In genomic region chr17:82518826-82519810, GRCh38 we compare ENCODE assay signal across 1 cellular context.
TF ChIP-seq lines count a peak whose summit lies in the region.

Gene FOXK2 (plus strand): TSS chr17:82519732. CDS start chr17:82519889, 157 bp downstream.

TF ChIP-seq in K562, 482 proteins besides CTCF, POLR2A, EP300 and RAD21 (continued from another document and continues in another):
- peak; percentile 91 for TF ChIP-seq CREM (IDR thresholded peaks at IDR 0.05; ENCODE audit: low read depth)
- no peak for TF ChIP-seq SIX5 (IDR thresholded peaks at IDR 0.05; ENCODE audit: borderline replicate concordance in 1 of 2, insufficient read depth in 1 of 2, low read depth in 1 of 2, low read length in 2 of 2)
- peak; percentile 25; the same call in 1 of the 2 replicates for TF ChIP-seq TCF15 (CRISPR knock-in tag; IDR thresholded peaks at IDR 0.05)
- TF ChIP-seq POLR3A (IDR thresholded peaks at IDR 0.05; ENCODE audit: borderline replicate concordance, extremely low read depth, insufficient read depth, insufficient read length), result no peak
- TF ChIP-seq PRDM10 (IDR thresholded peaks at IDR 0.05; ENCODE audit: partially characterized antibody), result no peak
- TF ChIP-seq NEUROD1 (IDR thresholded peaks at IDR 0.05; ENCODE audit: borderline replicate concordance, low read depth, low read length, partially characterized antibody), result peak; percentile 95
- TF ChIP-seq GTF2B (IDR thresholded peaks at IDR 0.05; ENCODE audit: extremely low read depth, insufficient read length), result no peak
- no peak for TF ChIP-seq GATA2 (CRISPR knock-in tag; IDR thresholded peaks at IDR 0.05)
- TF ChIP-seq GATAD2A (IDR thresholded peaks at IDR 0.05), result no peak
- no peak for TF ChIP-seq HNRNPK (IDR thresholded peaks at IDR 0.05; ENCODE audit: low read depth, low read length, poor library complexity, severe bottlenecking)
- no peak for TF ChIP-seq ATF2 (CRISPR knock-in tag; IDR thresholded peaks at IDR 0.05)
- TF ChIP-seq CBFA2T3 (IDR thresholded peaks at IDR 0.05), result no peak
- no peak for TF ChIP-seq ZNF449 (CRISPR knock-in tag; IDR thresholded peaks at IDR 0.05)
- peak; percentile 57 for TF ChIP-seq FIP1L1 (IDR thresholded peaks at IDR 0.05; ENCODE audit: low read depth, low read length, poor library complexity, severe bottlenecking)
- no peak for TF ChIP-seq ZNF146 (CRISPR knock-in tag; IDR thresholded peaks at IDR 0.05; ENCODE audit: unreplicated experiment)
- no peak for TF ChIP-seq USF1 (CRISPR knock-in tag; IDR thresholded peaks at IDR 0.05)
- no peak for TF ChIP-seq TOE1 (IDR thresholded peaks at IDR 0.05; ENCODE audit: borderline replicate concordance)
- TF ChIP-seq TOE1 (CRISPR knock-in tag; IDR thresholded peaks at IDR 0.05; ENCODE audit: borderline replicate concordance, low read depth), result no peak
- no peak for TF ChIP-seq SRSF7 (optimal IDR thresholded peaks at IDR 0.05; ENCODE audit: low read depth, low read length)
- TF ChIP-seq MTA3 (IDR thresholded peaks at IDR 0.05; ENCODE audit: borderline replicate concordance), result peak; percentile 75; the same call in 1 of the 2 replicates
- TF ChIP-seq CCAR2 (IDR thresholded peaks at IDR 0.05; ENCODE audit: low read depth, low read length), result no peak
- no peak for TF ChIP-seq MCM2 (IDR thresholded peaks at IDR 0.05; ENCODE audit: low read depth)
- TF ChIP-seq KAT2B (IDR thresholded peaks at IDR 0.05; ENCODE audit: low read depth, low read length), result no peak
- no peak for TF ChIP-seq USF2 (CRISPR knock-in tag; IDR thresholded peaks at IDR 0.05)
- peak; percentile 88 for TF ChIP-seq POLR2G (IDR thresholded peaks at IDR 0.05; ENCODE audit: low read depth, low read length)
- TF ChIP-seq KLF13 (tag; IDR thresholded peaks at IDR 0.05; ENCODE audit: borderline replicate concordance, low read depth), result no peak
- TF ChIP-seq SLC30A9 (CRISPR knock-in tag; IDR thresholded peaks at IDR 0.05), result no peak
- TF ChIP-seq ZNF398 (CRISPR knock-in tag; IDR thresholded peaks at IDR 0.05), result no peak
- no peak for TF ChIP-seq DACH1 (IDR thresholded peaks at IDR 0.05; ENCODE audit: partially characterized antibody)
- no peak for TF ChIP-seq PRPF4 (IDR thresholded peaks at IDR 0.05; ENCODE audit: insufficient read depth, low read depth, low read length, poor library complexity, severe bottlenecking)
- TF ChIP-seq MXD1 (CRISPR knock-in tag; IDR thresholded peaks at IDR 0.05; ENCODE audit: borderline replicate concordance, poor library complexity, severe bottlenecking), result peak; percentile 52
- TF ChIP-seq PREB (CRISPR knock-in tag; IDR thresholded peaks at IDR 0.05), result 0 out of 2 replicates have a peak, but pooled peaks have one; percentile 59
- peak; percentile 58 to 94; a peak in 3 of 4 replicates for TF ChIP-seq NONO (IDR thresholded peaks at IDR 0.05; ENCODE audit: low read depth in 2 of 2, low read length in 1 of 2)
- TF ChIP-seq ARNT (IDR thresholded peaks at IDR 0.05), result peak; percentile 80 to 81; a peak in 3 of 4 replicates
- no peak for TF ChIP-seq ZBTB8A (IDR thresholded peaks at IDR 0.05; ENCODE audit: partially characterized antibody)
- TF ChIP-seq TAF9B (IDR thresholded peaks at IDR 0.05; ENCODE audit: partially characterized antibody), result no peak
- TF ChIP-seq E2F8 (IDR thresholded peaks at IDR 0.05; ENCODE audit: low read depth, partially characterized antibody), result peak; percentile 41
- 0 out of 2 replicates have a peak, but pooled peaks have one; percentile 31 for TF ChIP-seq NFATC3 (IDR thresholded peaks at IDR 0.05)
- peak in 1 of 2 experiments; percentile 51; a peak in 1 of 4 replicates for TF ChIP-seq TEAD1 (CRISPR knock-in tag; IDR thresholded peaks at IDR 0.05)
- no peak for TF ChIP-seq ARID3A (IDR thresholded peaks at IDR 0.05; ENCODE audit: borderline replicate concordance, low read depth, low read length)
- no peak for TF ChIP-seq ZBTB12 (CRISPR knock-in tag; IDR thresholded peaks at IDR 0.05)
- no peak for TF ChIP-seq ZNF830 (CRISPR knock-in tag; IDR thresholded peaks at IDR 0.05)
